ENCODE assay signal across 1 cellular context in the genomic region with DNA sequence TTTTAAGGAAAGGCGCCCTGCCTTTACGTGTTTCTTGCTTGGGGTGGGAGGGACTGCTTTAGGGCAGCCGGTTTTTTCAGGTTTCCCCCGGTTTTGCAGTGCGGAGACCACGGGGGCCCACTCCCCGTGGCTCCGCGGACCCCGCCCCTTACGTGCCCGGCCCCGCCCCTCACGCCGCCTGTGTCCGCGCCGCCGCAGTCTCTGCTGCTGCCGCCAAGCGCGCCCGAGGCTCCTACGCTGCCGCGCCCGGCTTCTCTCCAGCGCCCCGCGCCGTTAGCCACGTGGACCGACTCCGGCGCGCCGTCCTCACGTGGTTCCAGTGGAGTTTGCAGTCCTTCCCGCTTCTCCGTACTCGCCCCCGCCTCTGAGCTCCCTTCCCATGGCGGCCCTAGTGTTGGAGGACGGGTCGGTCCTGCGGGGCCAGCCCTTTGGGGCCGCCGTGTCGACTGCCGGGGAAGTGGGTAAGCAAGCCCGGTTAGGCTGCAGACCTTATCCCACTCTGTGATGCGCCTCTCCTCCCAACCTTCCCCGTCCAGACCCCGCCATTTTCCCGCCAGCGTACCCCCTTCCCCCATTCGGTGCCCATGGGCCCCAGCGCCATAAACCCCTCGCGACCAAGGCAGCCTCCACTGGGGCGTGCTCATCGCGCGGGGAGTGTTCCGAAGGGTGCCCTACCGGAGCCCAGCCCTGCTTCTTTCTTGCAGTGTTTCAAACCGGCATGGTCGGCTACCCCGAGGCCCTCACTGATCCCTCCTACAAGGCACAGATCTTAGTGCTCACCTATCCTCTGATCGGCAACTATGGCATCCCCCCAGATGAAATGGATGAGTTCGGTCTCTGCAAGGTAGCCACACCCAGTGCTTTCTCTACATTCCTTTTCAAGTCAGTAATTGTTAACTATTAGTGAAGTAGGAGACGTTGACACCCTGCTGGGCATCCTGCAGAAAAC.
TF ChIP-seq lines count a peak whose summit lies in the region.

TSS of gene CAD (plus strand) at position 197 of the 949 bp plus-strand sequence. CDS start at position 380, 183 bp downstream.

TF ChIP-seq in HEK293, 187 proteins besides CTCF, POLR2A, EP300 and RAD21 (continued from another document and continues in another):
- TF ChIP-seq, protein P1, sequence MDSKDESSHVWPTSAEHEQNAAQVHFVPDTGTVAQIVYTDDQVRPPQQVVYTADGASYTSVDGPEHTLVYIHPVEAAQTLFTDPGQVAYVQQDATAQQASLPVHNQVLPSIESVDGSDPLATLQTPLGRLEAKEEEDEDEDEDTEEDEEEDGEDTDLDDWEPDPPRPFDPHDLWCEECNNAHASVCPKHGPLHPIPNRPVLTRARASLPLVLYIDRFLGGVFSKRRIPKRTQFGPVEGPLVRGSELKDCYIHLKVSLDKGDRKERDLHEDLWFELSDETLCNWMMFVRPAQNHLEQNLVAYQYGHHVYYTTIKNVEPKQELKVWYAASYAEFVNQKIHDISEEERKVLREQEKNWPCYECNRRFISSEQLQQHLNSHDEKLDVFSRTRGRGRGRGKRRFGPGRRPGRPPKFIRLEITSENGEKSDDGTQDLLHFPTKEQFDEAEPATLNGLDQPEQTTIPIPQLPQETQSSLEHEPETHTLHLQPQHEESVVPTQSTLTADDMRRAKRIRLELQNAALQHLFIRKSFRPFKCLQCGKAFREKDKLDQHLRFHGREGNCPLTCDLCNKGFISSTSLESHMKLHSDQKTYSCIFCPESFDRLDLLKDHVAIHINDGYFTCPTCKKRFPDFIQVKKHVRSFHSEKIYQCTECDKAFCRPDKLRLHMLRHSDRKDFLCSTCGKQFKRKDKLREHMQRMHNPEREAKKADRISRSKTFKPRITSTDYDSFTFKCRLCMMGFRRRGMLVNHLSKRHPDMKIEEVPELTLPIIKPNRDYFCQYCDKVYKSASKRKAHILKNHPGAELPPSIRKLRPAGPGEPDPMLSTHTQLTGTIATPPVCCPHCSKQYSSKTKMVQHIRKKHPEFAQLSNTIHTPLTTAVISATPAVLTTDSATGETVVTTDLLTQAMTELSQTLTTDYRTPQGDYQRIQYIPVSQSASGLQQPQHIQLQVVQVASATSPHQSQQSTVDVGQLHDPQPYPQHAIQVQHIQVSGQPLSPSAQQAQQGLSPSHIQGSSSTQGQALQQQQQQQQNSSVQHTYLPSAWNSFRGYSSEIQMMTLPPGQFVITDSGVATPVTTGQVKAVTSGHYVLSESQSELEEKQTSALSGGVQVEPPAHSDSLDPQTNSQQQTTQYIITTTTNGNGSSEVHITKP (tag by site-specific recombination; IDR thresholded peaks at IDR 0.05), result peak; percentile 91
- TF ChIP-seq, protein P2, sequence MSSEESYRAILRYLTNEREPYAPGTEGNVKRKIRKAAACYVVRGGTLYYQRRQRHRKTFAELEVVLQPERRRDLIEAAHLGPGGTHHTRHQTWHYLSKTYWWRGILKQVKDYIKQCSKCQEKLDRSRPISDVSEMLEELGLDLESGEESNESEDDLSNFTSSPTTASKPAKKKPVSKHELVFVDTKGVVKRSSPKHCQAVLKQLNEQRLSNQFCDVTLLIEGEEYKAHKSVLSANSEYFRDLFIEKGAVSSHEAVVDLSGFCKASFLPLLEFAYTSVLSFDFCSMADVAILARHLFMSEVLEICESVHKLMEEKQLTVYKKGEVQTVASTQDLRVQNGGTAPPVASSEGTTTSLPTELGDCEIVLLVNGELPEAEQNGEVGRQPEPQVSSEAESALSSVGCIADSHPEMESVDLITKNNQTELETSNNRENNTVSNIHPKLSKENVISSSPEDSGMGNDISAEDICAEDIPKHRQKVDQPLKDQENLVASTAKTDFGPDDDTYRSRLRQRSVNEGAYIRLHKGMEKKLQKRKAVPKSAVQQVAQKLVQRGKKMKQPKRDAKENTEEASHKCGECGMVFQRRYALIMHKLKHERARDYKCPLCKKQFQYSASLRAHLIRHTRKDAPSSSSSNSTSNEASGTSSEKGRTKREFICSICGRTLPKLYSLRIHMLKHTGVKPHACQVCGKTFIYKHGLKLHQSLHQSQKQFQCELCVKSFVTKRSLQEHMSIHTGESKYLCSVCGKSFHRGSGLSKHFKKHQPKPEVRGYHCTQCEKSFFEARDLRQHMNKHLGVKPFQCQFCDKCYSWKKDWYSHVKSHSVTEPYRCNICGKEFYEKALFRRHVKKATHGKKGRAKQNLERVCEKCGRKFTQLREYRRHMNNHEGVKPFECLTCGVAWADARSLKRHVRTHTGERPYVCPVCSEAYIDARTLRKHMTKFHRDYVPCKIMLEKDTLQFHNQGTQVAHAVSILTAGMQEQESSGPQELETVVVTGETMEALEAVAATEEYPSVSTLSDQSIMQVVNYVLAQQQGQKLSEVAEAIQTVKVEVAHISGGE (tag by site-specific recombination; conservative IDR thresholded peaks at IDR 0.05; ENCODE audit: low read depth), result no peak
- no peak for TF ChIP-seq ZNF629 (tag by site-specific recombination; IDR thresholded peaks at IDR 0.05)
- no peak for TF ChIP-seq ZNF148 (tag by site-specific recombination; IDR thresholded peaks at IDR 0.05; ENCODE audit: borderline replicate concordance)
- no peak for TF ChIP-seq MZF1 (tag by site-specific recombination; IDR thresholded peaks at IDR 0.05; ENCODE audit: borderline replicate concordance)
- TF ChIP-seq ZNF138 (tag by site-specific recombination; IDR thresholded peaks at IDR 0.05; ENCODE audit: borderline replicate concordance), result no peak
- no peak for TF ChIP-seq ZNF555 (tag by site-specific recombination; conservative IDR thresholded peaks at IDR 0.05)
- no peak for TF ChIP-seq PRDM1 (tag by site-specific recombination; IDR thresholded peaks at IDR 0.05)
- no peak for TF ChIP-seq ZNF639 (tag by site-specific recombination; IDR thresholded peaks at IDR 0.05)
- peak; percentile 36; the same call in 1 of the 2 replicates for TF ChIP-seq SCRT2 (tag by site-specific recombination; IDR thresholded peaks at IDR 0.05)
- no peak for TF ChIP-seq SETDB1 (IDR thresholded peaks at IDR 0.05; ENCODE audit: insufficient read length, low read length)
- TF ChIP-seq ZNF394 (tag by site-specific recombination; IDR thresholded peaks at IDR 0.05; ENCODE audit: borderline replicate concordance), result peak; percentile 76; the same call in 1 of the 2 replicates
- TF ChIP-seq ZNF571 (tag by site-specific recombination; IDR thresholded peaks at IDR 0.05), result no peak
- TF ChIP-seq ZNF184 (tag by site-specific recombination; IDR thresholded peaks at IDR 0.05), result no peak
- TF ChIP-seq ZNF704 (tag by site-specific recombination; IDR thresholded peaks at IDR 0.05), result no peak
- no peak for TF ChIP-seq ZNF558 (tag by site-specific recombination; IDR thresholded peaks at IDR 0.05)
- TF ChIP-seq RBAK (tag by site-specific recombination; IDR thresholded peaks at IDR 0.05), result no peak
- TF ChIP-seq, protein P3, sequence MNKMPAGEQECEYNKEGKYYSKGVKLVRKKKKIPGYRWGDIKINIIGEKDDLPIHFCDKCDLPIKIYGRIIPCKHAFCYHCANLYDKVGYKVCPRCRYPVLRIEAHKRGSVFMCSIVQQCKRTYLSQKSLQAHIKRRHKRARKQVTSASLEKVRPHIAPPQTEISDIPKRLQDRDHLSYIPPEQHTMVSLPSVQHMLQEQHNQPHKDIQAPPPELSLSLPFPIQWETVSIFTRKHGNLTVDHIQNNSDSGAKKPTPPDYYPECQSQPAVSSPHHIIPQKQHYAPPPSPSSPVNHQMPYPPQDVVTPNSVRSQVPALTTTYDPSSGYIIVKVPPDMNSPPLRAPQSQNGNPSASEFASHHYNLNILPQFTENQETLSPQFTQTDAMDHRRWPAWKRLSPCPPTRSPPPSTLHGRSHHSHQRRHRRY (tag by site-specific recombination; IDR thresholded peaks at IDR 0.05), result no peak; the same call in 1 of the 2 replicates
- no peak for TF ChIP-seq ZNF843 (tag by site-specific recombination; IDR thresholded peaks at IDR 0.05)
- no peak for TF ChIP-seq ZNF677 (tag by site-specific recombination; IDR thresholded peaks at IDR 0.05)
- TF ChIP-seq ZNF221 (tag by site-specific recombination; IDR thresholded peaks at IDR 0.05; ENCODE audit: borderline replicate concordance), result no peak
- TF ChIP-seq ZNF366 (tag by site-specific recombination; conservative IDR thresholded peaks at IDR 0.05), result no peak
- TF ChIP-seq ZXDB (tag by site-specific recombination; IDR thresholded peaks at IDR 0.05), result peak; percentile 79
- TF ChIP-seq OSR2 (tag by site-specific recombination; IDR thresholded peaks at IDR 0.05), result no peak
- TF ChIP-seq ZNF747 (tag by site-specific recombination; IDR thresholded peaks at IDR 0.05), result no peak
- TF ChIP-seq ZBTB20 (tag by site-specific recombination; IDR thresholded peaks at IDR 0.05), result peak; percentile 68; the same call in 1 of the 2 replicates
- TF ChIP-seq, protein P4, sequence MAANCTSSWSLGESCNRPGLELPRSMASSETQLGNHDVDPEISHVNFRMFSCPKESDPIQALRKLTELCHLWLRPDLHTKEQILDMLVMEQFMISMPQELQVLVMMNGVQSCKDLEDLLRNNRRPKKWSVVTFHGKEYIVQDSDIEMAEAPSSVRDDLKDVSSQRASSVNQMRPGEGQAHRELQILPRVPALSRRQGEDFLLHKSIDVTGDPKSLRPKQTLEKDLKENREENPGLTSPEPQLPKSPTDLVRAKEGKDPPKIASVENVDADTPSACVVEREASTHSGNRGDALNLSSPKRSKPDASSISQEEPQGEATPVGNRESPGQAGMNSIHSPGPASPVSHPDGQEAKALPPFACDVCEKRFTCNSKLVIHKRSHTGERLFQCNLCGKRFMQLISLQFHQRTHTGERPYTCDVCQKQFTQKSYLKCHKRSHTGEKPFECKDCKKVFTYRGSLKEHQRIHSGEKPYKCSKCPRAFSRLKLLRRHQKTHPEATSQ (tag by site-specific recombination; IDR thresholded peaks at IDR 0.05), result no peak
- TF ChIP-seq ZNF514 (tag by site-specific recombination; IDR thresholded peaks at IDR 0.05), result no peak
- no peak for TF ChIP-seq ZNF16 (tag by site-specific recombination; IDR thresholded peaks at IDR 0.05; ENCODE audit: low read depth)
- TF ChIP-seq IKZF3 (tag by site-specific recombination; IDR thresholded peaks at IDR 0.05), result no peak
- peak; percentile 25; the same call in 1 of the 2 replicates for TF ChIP-seq WT1 (tag by site-specific recombination; IDR thresholded peaks at IDR 0.05)
- TF ChIP-seq ZNF223 (tag by site-specific recombination; IDR thresholded peaks at IDR 0.05), result no peak
- TF ChIP-seq ZNF423 (tag by site-specific recombination; IDR thresholded peaks at IDR 0.05), result no peak
- peak; percentile 85 for TF ChIP-seq ZBTB8A (tag by site-specific recombination; IDR thresholded peaks at IDR 0.05)
- TF ChIP-seq ZNF311 (tag by site-specific recombination; IDR thresholded peaks at IDR 0.05; ENCODE audit: borderline replicate concordance), result no peak
- TF ChIP-seq ZNF701 (tag by site-specific recombination; IDR thresholded peaks at IDR 0.05), result no peak
- no peak for TF ChIP-seq HOXC10 (CRISPR knock-in tag; IDR thresholded peaks at IDR 0.05)
- TF ChIP-seq ZNF37A (tag by site-specific recombination; IDR thresholded peaks at IDR 0.05), result no peak
- no peak for TF ChIP-seq ZNF670 (tag by site-specific recombination; IDR thresholded peaks at IDR 0.05; ENCODE audit: low read depth)
- TF ChIP-seq ZNF23 (tag by site-specific recombination; IDR thresholded peaks at IDR 0.05; ENCODE audit: borderline replicate concordance), result no peak
- TF ChIP-seq ATF2 (tag by site-specific recombination; IDR thresholded peaks at IDR 0.05; ENCODE audit: low read depth), result no peak
